10 cellular contexts compared by ENCODE assay signal in the genomic region with DNA sequence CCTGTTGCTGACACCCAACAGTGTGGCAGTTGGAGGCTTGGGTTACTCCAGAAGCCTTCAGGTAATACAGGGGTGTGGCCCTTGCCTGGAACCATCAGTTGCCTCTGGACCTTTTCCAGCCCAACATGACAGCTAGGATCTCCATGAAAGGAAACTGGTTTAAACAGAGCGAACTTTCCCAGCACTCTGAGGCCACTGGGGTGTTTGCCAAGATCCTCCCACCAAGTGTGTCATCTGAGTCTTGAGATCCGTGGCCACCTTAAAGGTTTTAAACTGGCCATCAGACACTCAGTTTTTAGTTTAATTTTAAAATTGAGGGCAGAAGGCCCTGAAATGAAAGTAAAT. TPM values are rescaled to one million over a fixed set of nuclear protein-coding genes. Genes with fewer than 3 reads are reported as not detected.
DNase-seq lines count a peak whose midpoint lies in the region; ATAC-seq, FAIRE-seq and TF ChIP-seq lines count a peak whose summit lies in the region.
"Had no signal": no experiment of that assay in that cellular context is flagged by ENCODE, and none has a peak within 500 bp of the region (broad histone marks: within the 10 kb centered on the region; RNA-seq: fewer than 3 reads in every experiment).

No MANE protein-coding gene starts in this region.

- H2AFZ ChIP-seq in K562 (ENCODE audit: low read depth, low read length), result peak overlapping the region; percentile 93

- TF ChIP-seq CTCF in K562 (IDR thresholded peaks at IDR 0.05 in 2 of 3, conservative IDR thresholded peaks at IDR 0.05 in 1 of 3; ENCODE audit: insufficient read depth in 2 of 3, low read depth in 1 of 3, low read length in 3 of 3), result no peak

- H3K27me3 ChIP-seq in K562 (ENCODE audit: control insufficient read depth in 2 of 2, insufficient read depth in 2 of 2, low read length in 2 of 2) (no peaks in the 10 kb centered on the region), aorta (ENCODE audit: control insufficient read depth in 1 of 2, insufficient read depth in 2 of 2, low read length in 1 of 2) (no peaks in the 10 kb centered on the region)

- no peaks in the 10 kb centered on the region for H3K9me1 ChIP-seq in K562 (ENCODE audit: control insufficient read depth, insufficient read depth, low read length)

- 3% methylated on average over 2 of the region's 2 CpGs for WGBS in K562 (ENCODE audit: insufficient coverage, low coverage, missing lambda C conversion rate)
- WGBS in aorta, 2 donors, result 15 to 28% methylated on average over 2 of the region's 2 CpGs

- peak; percentile 64 for FAIRE-seq in K562 (lab: Jason Lieb, UNC)

- no peak for TF ChIP-seq EP300 in K562 (IDR thresholded peaks at IDR 0.05; ENCODE audit: low read length)

- BruUV-seq in K562 (replicated peaks; lab: Mats Ljungman, UMichigan), result no TSS peak

- peak; percentile 62 for ATAC-seq in Right ventricle myocardium superior (ENCODE audit: poor library complexity)
- ATAC-seq in Right ventricle myocardium inferior, result no peak
- peak; percentile 76 for ATAC-seq in K562
- ATAC-seq in left ventricle myocardium superior, result peak; percentile 58
- peak; percentile 29 for ATAC-seq in aorta (ENCODE audit: low FRiP score)
- ATAC-seq in GM18520 (IDR thresholded peaks at IDR 0.05; ENCODE audit: unreplicated experiment), result no peak
- ATAC-seq in HG03565 (IDR thresholded peaks at IDR 0.05; ENCODE audit: unreplicated experiment), result no peak

- peak overlapping the region; percentile 9; the same call in 1 of the 2 replicates for H3K4me3 ChIP-seq in K562
- no peak overlapping the region for H3K4me3 ChIP-seq in aorta (ENCODE audit: low read length in 2 of 2)
- H3K4me3 ChIP-seq: sigmoid colon had no signal

- H4K20me1 ChIP-seq in K562 (replicated peaks; ENCODE audit: control insufficient read depth, insufficient read depth, low read length), result no peaks in the 10 kb centered on the region

- TF ChIP-seq RAD21 in K562 (CRISPR knock-in tag; conservative IDR thresholded peaks at IDR 0.05 in 1 of 2, IDR thresholded peaks at IDR 0.05 in 1 of 2), result no peak

- intact Hi-C loops in Right ventricle myocardium superior (cut with DNase I), result loop anchor here (10.0 kb wide), 1 partner anchor 247 kb away; no protein-coding TSS in a partner anchor
- intact Hi-C loops in Right ventricle myocardium inferior (cut with DNase I), result loop anchor here (10.0 kb wide), 1 partner anchor 257 kb away; the partner anchor contains the start of gene DUSP12
- intact Hi-C loops in K562 (cut with micrococcal nuclease), result loop anchor here (10.0 kb wide), 3 partner anchors 137 to 547 kb away; partner anchors contain the start of gene DUSP12
- intact Hi-C loops in left ventricle myocardium superior (cut with micrococcal nuclease), result loop anchor here (10.0 kb wide), 1 partner anchor 257 kb away; the partner anchor contains the start of gene DUSP12
- intact Hi-C loops in aorta (cut with DNase I), result loop anchor here (5.0 to 10.0 kb wide), 3 partner anchors 75 to 257 kb away; partner anchors contain the start of gene DUSP12 (in 1 of the 2)

- in situ Hi-C loops in K562 (cut with MboI), result loop anchor here (5.0 kb wide), 1 partner anchor 255 kb away; no protein-coding TSS in a partner anchor

- peak overlapping the region; percentile 69 to 81; a peak in 3 of 4 replicates for H3K9ac ChIP-seq in K562 (ENCODE audit: insufficient read depth in 1 of 2, low read depth in 2 of 2, low read length in 2 of 2)

- H3K79me2 ChIP-seq in K562 (ENCODE audit: control insufficient read depth, insufficient read depth, low read length), result no peaks in the 10 kb centered on the region

- H3K27ac ChIP-seq in K562 (ENCODE audit: extremely low read depth, low read depth, low read length) (peak overlapping the region; percentile 68), aorta (ENCODE audit: low read depth in 1 of 2, low read length in 2 of 2) (no peak overlapping the region)
- H3K27ac ChIP-seq: sigmoid colon had no signal

- peaks cover 0 to 36% of the 10 kb centered on the region in 2 experiments for H3K4me1 ChIP-seq in K562 (replicated peaks in 1 of 2; ENCODE audit: control insufficient read depth in 2 of 2, insufficient read depth in 2 of 2, low read length in 2 of 2)
- H3K4me1 ChIP-seq in aorta (ENCODE audit: control insufficient read depth in 1 of 2, insufficient read depth in 2 of 2, low read length in 2 of 2), result no peaks in the 10 kb centered on the region
- H3K4me1 ChIP-seq: sigmoid colon had no signal

- CTCF ChIA-PET in K562 (lab: Yijun Ruan, JAX; ENCODE audit: low intra/inter-chr PET ratio), result interaction anchor here (1.8 kb wide), 1 partner anchor 254 kb away, joined by 13 read pairs; no protein-coding TSS in a partner anchor

- POLR2A ChIA-PET in K562 (lab: Yijun Ruan, JAX), result interaction anchor here (0.9 to 1.1 kb wide), 2 partner anchors 11 to 254 kb away, joined by 3 read pairs; no protein-coding TSS in a partner anchor

- H3K36me3 ChIP-seq in K562 (ENCODE audit: control insufficient read depth, insufficient read depth, low read length) (no peaks in the 10 kb centered on the region), aorta (ENCODE audit: control insufficient read depth in 1 of 2, insufficient read depth in 2 of 2, low read length in 1 of 2) (no peaks in the 10 kb centered on the region)
- H3K36me3 ChIP-seq: sigmoid colon had no signal

- peak overlapping the region; percentile 83 for H3K4me2 ChIP-seq in K562 (ENCODE audit: insufficient read depth, low read length)

- TF ChIP-seq POLR2A in K562 (conservative IDR thresholded peaks at IDR 0.05), result no peak

- no peaks in the 10 kb centered on the region for H3K9me3 ChIP-seq in K562 (replicated peaks; ENCODE audit: control insufficient read depth, insufficient read depth, low read depth, low read length)
- no peaks in the 10 kb centered on the region for H3K9me3 ChIP-seq in aorta (ENCODE audit: control insufficient read depth, low read length)
- H3K9me3 ChIP-seq: sigmoid colon had no signal

- DNase-seq in Right ventricle myocardium superior (peak; percentile 51), Right ventricle myocardium inferior (ENCODE audit: missing footprints) (no peak), K562 (ENCODE audit: extremely low read depth in 1 of 4, low spot score in 3 of 4) (peak; percentile 63 to 83 (median 66)), left ventricle myocardium superior (peak; percentile 46), aorta (peak; percentile 76 to 80), NCI-H146 (lab: John Stamatoyannopoulos, UW) (no peak)
- DNase-seq: activated gamma-delta T cell, sigmoid colon had no signal

TF ChIP-seq in K562, 482 proteins besides CTCF, POLR2A, EP300 and RAD21 (continues in another document):
- TF ChIP-seq ATF1 (CRISPR knock-in tag; IDR thresholded peaks at IDR 0.05) (no peak), ATF1 (tag; IDR thresholded peaks at IDR 0.05) (0 out of 2 replicates have a peak, but pooled peaks have one; percentile 15), SLC30A9 (CRISPR knock-in tag; IDR thresholded peaks at IDR 0.05) (no peak), POLR2H (tag; IDR thresholded peaks at IDR 0.05; ENCODE audit: low read depth) (no peak), HNRNPLL (IDR thresholded peaks at IDR 0.05; ENCODE audit: low read depth, low read length, poor library complexity, severe bottlenecking) (no peak)

RNA-seq across cellular contexts. Expression of gene FCGR2A, which starts 17.8 kb away (rescaled TPM):
- 13.6 TPM for total RNA-seq in Right ventricle myocardium superior
- total RNA-seq in Right ventricle myocardium inferior, result 22.1 TPM
- total RNA-seq in K562 (2011; cell fraction: chromatin; rRNA removed; ENCODE audit: low replicate concordance), result 389 and 599 TPM in 2 replicates
- total RNA-seq in K562 (2011; cell fraction: nucleolus; rRNA removed), result 541 and 613 TPM in 2 replicates
- 545 and 616 TPM in 2 replicates for total RNA-seq in K562 (2011; cell fraction: nucleoplasm; rRNA removed)
- 101 and 112 TPM in 2 replicates for total RNA-seq in K562 (2014; rRNA removed)
- 113 and 127 TPM in 2 replicates for total RNA-seq in K562 (2014; rRNA removed; fragmentation: Illumina TruSeq; extraction: Trizol)
- 117 and 130 TPM in 2 replicates for total RNA-seq in K562 (2015; rRNA removed; fragmentation: Illumina TruSeq; extraction: Trizol)
- total RNA-seq in K562 (2021), result 84.4 and 97.8 TPM in 2 replicates
- polyA plus RNA-seq in K562 (2011; rRNA removed), result 373 and 504 TPM in 2 replicates
- 431 and 516 TPM in 2 replicates for polyA plus RNA-seq in K562 (2011; cell fraction: cytosol; rRNA removed)
- polyA plus RNA-seq in K562 (2011; cell fraction: nucleus; rRNA removed), result 298 and 350 TPM in 2 replicates
- 85.7 and 203 TPM in 2 replicates for polyA plus RNA-seq in K562 (2012)
- polyA plus RNA-seq in K562 (2014; fragmentation: Illumina TruSeq; extraction: Trizol), result 147 and 151 TPM in 2 replicates
- 100 to 1,000 TPM in 1 of 2 experiments, 10 to 100 TPM in 1; 80.0 to 112 TPM for polyA plus RNA-seq in K562 (2014; fragmentation: Nextera tagmentation; extraction: Ambion mirVana)
- polyA plus RNA-seq in K562 (2014; rRNA removed), result 124 and 132 TPM in 2 replicates
- 536 and 660 TPM in 2 replicates for polyA minus RNA-seq in K562 (2011; rRNA and poly(A)+ RNA removed)
- polyA minus RNA-seq in K562 (2011; cell fraction: cytosol; rRNA and poly(A)+ RNA removed), result 195 and 278 TPM in 2 replicates
- polyA minus RNA-seq in K562 (2011; cell fraction: nucleus; rRNA and poly(A)+ RNA removed), result 253 and 509 TPM in 2 replicates
- 19.9 TPM for total RNA-seq in left ventricle myocardium superior
- total RNA-seq in aorta, result 100 to 1,000 TPM in 1 of 2 donors, 10 to 100 TPM in 1; 83.1 to 113 TPM
- 10 to 100 TPM; 13.3 to 83.1 TPM for polyA plus RNA-seq in aorta

RNA-seq across cellular contexts. Expression of gene HSPA6, which starts 36.9 kb away (rescaled TPM):
- total RNA-seq in Right ventricle myocardium superior (1.3 TPM), Right ventricle myocardium inferior (1.1 TPM), K562 (2014; rRNA removed) (3.0 and 3.3 TPM in 2 replicates), K562 (2014; rRNA removed; fragmentation: Illumina TruSeq; extraction: Trizol) (1.1 and 1.6 TPM in 2 replicates), K562 (2015; rRNA removed; fragmentation: Illumina TruSeq; extraction: Trizol) (2.3 and 2.4 TPM in 2 replicates), K562 (2021) (3.0 and 3.9 TPM in 2 replicates), left ventricle myocardium superior (1.1 TPM), aorta (10 to 100 TPM in 1 of 2 donors, 1 to 10 TPM in 1; 9.0 to 19.0 TPM)
- total RNA-seq in K562 (2011; cell fraction: chromatin; rRNA removed; ENCODE audit: low replicate concordance), result 16.7 and 32.8 TPM in 2 replicates
- total RNA-seq in K562 (2011; cell fraction: nucleolus; rRNA removed), result 22.5 and 30.7 TPM in 2 replicates
- total RNA-seq in K562 (2011; cell fraction: nucleoplasm; rRNA removed), result 11.7 and 19.8 TPM in 2 replicates
- polyA plus RNA-seq in K562 (2011; rRNA removed) (10.0 and 14.3 TPM in 2 replicates), K562 (2014; fragmentation: Illumina TruSeq; extraction: Trizol) (2.3 and 2.7 TPM in 2 replicates), K562 (2014; fragmentation: Nextera tagmentation; extraction: Ambion mirVana) (under 1 TPM; 0.15 to 0.21 TPM), K562 (2014; rRNA removed) (4.6 and 4.7 TPM in 2 replicates), aorta (1 to 10 TPM; 1.1 to 1.4 TPM)
- 14.1 and 14.5 TPM in 2 replicates for polyA plus RNA-seq in K562 (2011; cell fraction: cytosol; rRNA removed)
- 74.9 and 104 TPM in 2 replicates for polyA plus RNA-seq in K562 (2011; cell fraction: nucleus; rRNA removed)
- 5.0 and 15.7 TPM in 2 replicates for polyA plus RNA-seq in K562 (2012)
- 5.8 and 5.9 TPM in 2 replicates for polyA minus RNA-seq in K562 (2011; rRNA and poly(A)+ RNA removed)
- 2.6 and 3.2 TPM in 2 replicates for polyA minus RNA-seq in K562 (2011; cell fraction: cytosol; rRNA and poly(A)+ RNA removed)
- polyA minus RNA-seq in K562 (2011; cell fraction: nucleus; rRNA and poly(A)+ RNA removed), result 10.4 and 13.9 TPM in 2 replicates

Comparison
In these comparisons a context has a peak if more than half of its experiments do, and no peak if none do; other contexts are left out.
1. ATAC-seq: peak in Right ventricle myocardium superior (single experiment), K562 (single experiment), left ventricle myocardium superior (single experiment) and aorta (single experiment); none in Right ventricle myocardium inferior (single experiment), GM18520 (single experiment) and HG03565 (single experiment).
2. DNase-seq: peak in Right ventricle myocardium superior (single experiment), K562 (4 of 4), left ventricle myocardium superior (single experiment) and aorta (2 of 2); none in Right ventricle myocardium inferior (single experiment) and NCI-H146 (single experiment).